In the genomic region with DNA sequence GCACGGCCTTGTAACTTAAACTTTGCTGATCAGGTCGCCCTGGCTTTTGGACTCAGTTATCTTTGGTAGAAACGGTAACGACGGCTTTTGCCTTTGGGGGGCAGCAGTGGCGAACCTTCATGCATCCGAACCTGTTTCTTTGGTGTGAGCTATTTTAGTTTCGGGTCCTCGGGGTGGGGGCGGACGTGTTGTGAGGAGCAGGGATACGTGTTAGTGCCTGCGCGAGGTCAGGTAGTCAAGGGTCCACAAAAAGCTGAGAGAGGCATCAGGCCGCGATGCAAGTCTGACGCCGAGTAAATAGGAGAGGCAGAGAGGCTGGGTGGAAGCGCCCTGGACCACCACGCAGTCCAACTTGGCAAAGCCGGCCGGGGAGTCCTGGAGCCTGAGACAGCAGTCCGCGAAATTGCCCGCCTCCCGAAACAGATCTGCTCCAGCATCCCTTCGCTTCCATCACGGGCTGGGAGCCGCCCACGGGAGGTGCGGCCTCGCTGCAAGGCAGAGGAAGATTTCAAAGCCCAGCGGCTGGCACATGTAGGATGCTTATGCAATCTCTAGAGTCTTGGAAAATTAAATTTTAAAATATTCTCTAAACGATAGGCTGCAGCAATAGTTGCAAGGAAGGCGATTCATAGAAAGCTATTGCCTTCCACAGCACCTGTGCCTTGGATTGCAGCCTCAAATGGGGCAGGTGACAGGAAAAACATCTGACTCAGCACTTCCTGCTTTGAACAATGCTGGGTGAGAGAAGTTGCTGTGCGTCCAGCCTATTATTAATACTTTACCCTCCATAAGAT, we compare ENCODE assay signal across 8 cellular contexts. TPM values are rescaled to one million over a fixed set of nuclear protein-coding genes. Genes with fewer than 3 reads are reported as not detected.
DNase-seq lines count a peak whose midpoint lies in the region; ATAC-seq, FAIRE-seq and TF ChIP-seq lines count a peak whose summit lies in the region.

No MANE protein-coding gene starts in this region.

- H3K4me3 ChIP-seq in heart right ventricle, result peak overlapping the region; percentile 32 to 71 (median 60)
- H3K4me3 ChIP-seq in upper lobe of left lung, result peak overlapping the region; percentile 55 to 69 (median 66)

- no peaks in the 10 kb centered on the region for H3K36me3 ChIP-seq in heart right ventricle
- no peaks in the 10 kb centered on the region for H3K36me3 ChIP-seq in upper lobe of left lung

- TF ChIP-seq CTCF in heart right ventricle (IDR thresholded peaks at IDR 0.05) (peak; percentile 22 to 74 (median 58)), upper lobe of left lung (IDR thresholded peaks at IDR 0.05) (peak; percentile 53 to 73 (median 64))

- H3K27ac ChIP-seq in heart right ventricle, result peak overlapping the region in 9 of 10 donors; percentile 35 to 82 (median 65)
- H3K27ac ChIP-seq in upper lobe of left lung, result peak overlapping the region; percentile 65 to 76 (median 74)

- 1 to 2% methylated on average over 36 of the region's 36 CpGs for WGBS in heart right ventricle, 2 donors
- 1% methylated on average over 32 to 36 of the region's 36 CpGs for WGBS in upper lobe of left lung, 2 donors

- DNase-seq in GDM1 (lab: John Stamatoyannopoulos, UW) (peak; percentile 73), H54 (ENCODE audit: insufficient read length, low spot score) (peak; percentile 61), M059J (ENCODE audit: low read depth) (peak; percentile 66), SKM-1 (lab: John Stamatoyannopoulos, UW; ENCODE audit: unreplicated experiment) (peak; percentile 28), heart right ventricle (peak; percentile 68 to 70), posterior cingulate gyrus (peak; percentile 73 to 97 (median 82)), upper lobe of left lung (peak; percentile 76 to 90)
- peak; percentile 69 for DNase-seq in activated naive CD8-positive, alpha-beta T cell treated with anti-CD3 and anti-CD28 coated beads, Interleukin-2, amount 50 U/mL, for 16 hours (ENCODE audit: low read depth, low spot score)

- H3K9me3 ChIP-seq in heart right ventricle, result no peaks in the 10 kb centered on the region
- no peaks in the 10 kb centered on the region for H3K9me3 ChIP-seq in upper lobe of left lung

- intact Hi-C loops in heart right ventricle (cut with DNase I), result loop anchor here in 7 of 10 donors (1.0 to 10.0 kb wide), 4 partner anchors 130 to 255 kb away; a partner anchor contains a TSS
- intact Hi-C loops in posterior cingulate gyrus (cut with DNase I), result loop anchor here (2.0 kb wide), 1 partner anchor 181 kb away; a partner anchor contains a TSS

- no peaks in the 10 kb centered on the region for H3K27me3 ChIP-seq in heart right ventricle
- no peaks in the 10 kb centered on the region for H3K27me3 ChIP-seq in upper lobe of left lung

- TF ChIP-seq POLR2A in H54 (IDR thresholded peaks at IDR 0.05; ENCODE audit: low read depth, low read length) (no peak), upper lobe of left lung (IDR thresholded peaks at IDR 0.05) (no peak)

- no peak for TF ChIP-seq EP300 in upper lobe of left lung (IDR thresholded peaks at IDR 0.05)

- ATAC-seq in heart right ventricle, result peak in 6 of 8 donors; percentile 9 to 20 (median 11)
- peak in 1 of 2 donors; percentile 58 for ATAC-seq in upper lobe of left lung (ENCODE audit: low FRiP score in 2 of 2)

- H3K4me1 ChIP-seq in heart right ventricle (peaks cover 0 to 39% (median 24%) of the 10 kb centered on the region in 9 donors), upper lobe of left lung (peaks cover 16 to 28% (median 19%) of the 10 kb centered on the region in 4 donors)

- FAIRE-seq in H54 (lab: Jason Lieb, UNC), result peak; percentile 99

RNA-seq across cellular contexts. Expression of a gene that starts 4.6 kb away (rescaled TPM):
- total RNA-seq in M059J (2014; rRNA removed; shearing (Covaris generic)), result 27.2 and 34.4 TPM in 2 replicates
- total RNA-seq in heart right ventricle (10 to 100 TPM; 28.5 to 36.8 (median 32.6) TPM), upper lobe of left lung (10 to 100 TPM; 30.8 to 69.1 (median 41.2) TPM)
- polyA plus RNA-seq in heart right ventricle, result 10 to 100 TPM; 13.2 to 19.5 TPM

Comparison
In these comparisons a context has a peak if more than half of its experiments do, and no peak if none do; other contexts are left out.
1. DNase-seq: peak in every context shown above with its lines; median percentile 83 in upper lobe of left lung; 82 in posterior cingulate gyrus; 73 in GDM1; 69 in activated naive CD8-positive, alpha-beta T cell treated with anti-CD3 and anti-CD28 coated beads, Interleukin-2, amount 50 U/mL, for 16 hours; 69 in heart right ventricle; 66 in M059J; 61 in H54; 28 in SKM-1.